8 cellular contexts compared by ENCODE assay signal in genomic region chr6:43772571-43773049, GRCh38. TPM values are rescaled to one million over a fixed set of nuclear protein-coding genes. Genes with fewer than 3 reads are reported as not detected.
DNase-seq lines count a peak whose midpoint lies in the region; ATAC-seq and TF ChIP-seq lines count a peak whose summit lies in the region.

No MANE protein-coding gene starts in this region.

- H3K79me2 ChIP-seq in SU-DHL-6 (ENCODE audit: insufficient read depth, low read length) (peaks cover 66% of the 10 kb centered on the region), neural cell (replicated peaks; ENCODE audit: insufficient read depth, low read length) (peaks cover 13% of the 10 kb centered on the region)

- H3K36me3 ChIP-seq in SU-DHL-6 (ENCODE audit: low read length) (0 out of 2 replicates have a peak, but pooled peaks cover 2% of the 10 kb centered on the region), esophagus squamous epithelium (peaks cover 4 to 21% (median 7%) of the 10 kb centered on the region in 3 donors), neural cell (ENCODE audit: insufficient read depth, low read length) (no peaks in the 10 kb centered on the region)

- H3K27me3 ChIP-seq in SU-DHL-6 (ENCODE audit: low read length) (no peaks in the 10 kb centered on the region), esophagus squamous epithelium (peaks cover 0 to 9% (median 0%) of the 10 kb centered on the region in 4 donors), neural cell (ENCODE audit: insufficient read depth, low read depth, low read length) (peaks cover 27% of the 10 kb centered on the region)

- H2AFZ ChIP-seq in SU-DHL-6 (ENCODE audit: low read depth, low read length, severe bottlenecking) (peak overlapping the region; percentile 61), neural cell (ENCODE audit: low read depth, low read length) (no peak overlapping the region)

- DNase-seq in NCI-H1417 (lab: John Stamatoyannopoulos, UW) (peak in 2 of 3 experiments; percentile 24 to 36), NCI-H1417 treated with DMSO at 0.1 percent for 48 hours (lab: John Stamatoyannopoulos, UW) (no peak), esophagus squamous epithelium (lab: John Stamatoyannopoulos, UW) (no peak), inferior parietal cortex (ENCODE audit: extremely low spot score) (no peak)

- H3F3A ChIP-seq in SU-DHL-6 (ENCODE audit: insufficient read depth) (peaks cover 7% of the 10 kb centered on the region; the same call in 1 of the 2 replicates), neural cell (ENCODE audit: insufficient read depth, low read length, poor library complexity, severe bottlenecking) (no peaks in the 10 kb centered on the region)

- intact Hi-C loops in esophagus squamous epithelium (cut with DNase I) = no loop called here

- no peak for TF ChIP-seq CTCF in SU-DHL-6 (IDR thresholded peaks at IDR 0.05; ENCODE audit: insufficient read depth, low read length, poor library complexity, severe bottlenecking)
- TF ChIP-seq CTCF in esophagus squamous epithelium (IDR thresholded peaks at IDR 0.05) = no peak
- TF ChIP-seq CTCF in neural cell (IDR thresholded peaks at IDR 0.05; ENCODE audit: poor library complexity, severe bottlenecking) = no peak

- no peaks in the 10 kb centered on the region for H3K9me2 ChIP-seq in SU-DHL-6 (replicated peaks; ENCODE audit: insufficient read depth, low read length)
- H3K9me2 ChIP-seq in neural cell (ENCODE audit: insufficient read depth, low read length) = no peaks in the 10 kb centered on the region

- H3K27ac ChIP-seq in SU-DHL-6 (ENCODE audit: low read depth, low read length) = peak overlapping the region; percentile 85
- peak overlapping the region; percentile 93 to 98 (median 97) for H3K27ac ChIP-seq in esophagus squamous epithelium
- H3K27ac ChIP-seq in neural cell (ENCODE audit: low read length) = no peak overlapping the region

- ATAC-seq in GM18909 (IDR thresholded peaks at IDR 0.05; ENCODE audit: poor library complexity, unreplicated experiment) = no peak
- no peak for ATAC-seq in GM19023 (IDR thresholded peaks at IDR 0.05; ENCODE audit: unreplicated experiment)

- H3K4me2 ChIP-seq in SU-DHL-6 (ENCODE audit: low read depth, low read length, poor library complexity, severe bottlenecking) (peak overlapping the region; percentile 77), neural cell (ENCODE audit: low read length) (no peak overlapping the region)

- H3K9me3 ChIP-seq in SU-DHL-6 (ENCODE audit: insufficient read depth, low read length) (no peaks in the 10 kb centered on the region), esophagus squamous epithelium (no peaks in the 10 kb centered on the region), neural cell (ENCODE audit: low read length) (no peaks in the 10 kb centered on the region)

- WGBS in esophagus squamous epithelium, 2 donors = 0 to 20% methylated on average over 1 of the region's 7 CpGs

- no peaks in the 10 kb centered on the region for H4K20me1 ChIP-seq in SU-DHL-6 (ENCODE audit: low read depth, low read length)
- no peaks in the 10 kb centered on the region for H4K20me1 ChIP-seq in neural cell (ENCODE audit: insufficient read depth)

- H3K9ac ChIP-seq in SU-DHL-6 (ENCODE audit: low read length) (peak overlapping the region; percentile 90), neural cell (ENCODE audit: low read length) (no peak overlapping the region)

- peaks cover 43 to 70% (median 49%) of the 10 kb centered on the region in 3 donors for H3K4me1 ChIP-seq in esophagus squamous epithelium

- TF ChIP-seq POLR2A in esophagus squamous epithelium (IDR thresholded peaks at IDR 0.05) = no peak

- no peak for TF ChIP-seq EP300 in neural cell (conservative IDR thresholded peaks at IDR 0.05; ENCODE audit: poor library complexity, severe bottlenecking)

- TF ChIP-seq RAD21 in neural cell (conservative IDR thresholded peaks at IDR 0.05) = no peak

- H3K4me3 ChIP-seq in SU-DHL-6 (ENCODE audit: insufficient read depth, low read length, poor library complexity, severe bottlenecking) (peak overlapping the region; percentile 79), esophagus squamous epithelium (peak overlapping the region; percentile 74 to 97 (median 82)), neural cell (ENCODE audit: low read length) (peak overlapping the region; percentile 67)

TF ChIP-seq in neural cell, 6 proteins besides CTCF, POLR2A, EP300 and RAD21:
- TF ChIP-seq SMC3 (conservative IDR thresholded peaks at IDR 0.05; ENCODE audit: poor library complexity) (no peak), REST (IDR thresholded peaks at IDR 0.05; ENCODE audit: borderline replicate concordance) (no peak), POLR2AphosphoS5 (IDR thresholded peaks at IDR 0.05) (no peak), MXI1 (conservative IDR thresholded peaks at IDR 0.05; ENCODE audit: poor library complexity, severe bottlenecking) (no peak), EZH2 (IDR thresholded peaks at IDR 0.05; ENCODE audit: borderline replicate concordance, insufficient read depth, low read length, poor library complexity, severe bottlenecking) (no peak), TAF1 (IDR thresholded peaks at IDR 0.05; ENCODE audit: low read depth) (no peak)

RNA-seq across cellular contexts. Expression of gene VEGFA, which starts 2.6 kb away (rescaled TPM):
- total RNA-seq in esophagus squamous epithelium = 100 to 1,000 TPM in 2 of 4 donors, 10 to 100 TPM in 2; 28.0 to 107 (median 80.8) TPM
- 7.3 and 7.4 TPM in 2 replicates for polyA plus RNA-seq in neural cell
- polyA minus RNA-seq in neural cell = 4.1 and 4.9 TPM in 2 replicates

Comparison
In these comparisons a context has a peak if more than half of its experiments do, and no peak if none do; other contexts are left out.
1. DNase-seq: peak in NCI-H1417 (2 of 3); none in NCI-H1417 treated with DMSO at 0.1 percent for 48 hours (single experiment), esophagus squamous epithelium (single experiment) and inferior parietal cortex (single experiment).
2. Peak in every context shown above with its lines, with median percentiles within 50 percentile points of each other: H3K4me3 ChIP-seq.